In genomic region chr12:100200450-100201181, GRCh38 we compare ENCODE assay signal across 8 cellular contexts. TPM values are rescaled to one million over a fixed set of nuclear protein-coding genes. Genes with fewer than 3 reads are reported as not detected.
A peak's percentile ranks its signal among the peaks of the same experiment; 100 is the strongest.
DNase-seq lines count a peak whose midpoint lies in the region; ATAC-seq and TF ChIP-seq lines count a peak whose summit lies in the region.

Gene ACTR6 (plus strand): TSS chr12:100200815. CDS start chr12:100200852, 37 bp downstream.

- H3K27ac ChIP-seq in right atrium auricular region: peak within 1 kb of the TSS; percentile 75 to 78
- peak within 1 kb of the TSS; percentile 72 for H3K27ac ChIP-seq in vagina

- peaks cover 9% of the 10 kb centered on the region for H3K36me3 Mint-ChIP-seq in T-helper 1 cell treated with Interleukin-12 subunit alpha and Interleukin-12 subunit beta and Interleukin-4 antibody, amounts not matched to agents 30 μg/mL and 1 μg/mL, for 36 hours (ENCODE audit: low read depth)

- H3K27me3 Mint-ChIP-seq in T-helper 1 cell treated with Interleukin-12 subunit alpha and Interleukin-12 subunit beta and Interleukin-4 antibody, amounts not matched to agents 30 μg/mL and 1 μg/mL, for 36 hours (ENCODE audit: low read depth): no peaks in the 10 kb centered on the region

- H3K9me3 Mint-ChIP-seq in T-helper 1 cell treated with Interleukin-12 subunit alpha and Interleukin-12 subunit beta and Interleukin-4 antibody, amounts not matched to agents 30 μg/mL and 1 μg/mL, for 36 hours: no peaks in the 10 kb centered on the region

- H3K4me3 Mint-ChIP-seq in T-helper 1 cell treated with Interleukin-12 subunit alpha and Interleukin-12 subunit beta and Interleukin-4 antibody, amounts not matched to agents 30 μg/mL and 1 μg/mL, for 36 hours: peak within 1 kb of the TSS; percentile 95

- H3K4me3 ChIP-seq in right atrium auricular region (peak within 1 kb of the TSS; percentile 68 to 83), vagina (peak within 1 kb of the TSS; percentile 70 to 87)

- TF ChIP-seq CTCF in GM13977 (IDR thresholded peaks at IDR 0.05; ENCODE audit: extremely low read depth, insufficient read depth, missing control alignments) (no peak), right atrium auricular region (IDR thresholded peaks at IDR 0.05) (no peak), vagina (IDR thresholded peaks at IDR 0.05) (peak in 2 of 3 experiments; percentile 5 to 25)

- peaks cover 15% of the 10 kb centered on the region for H3K4me1 Mint-ChIP-seq in T-helper 1 cell treated with Interleukin-12 subunit alpha and Interleukin-12 subunit beta and Interleukin-4 antibody, amounts not matched to agents 30 μg/mL and 1 μg/mL, for 36 hours (ENCODE audit: low read depth)

- H3K27me3 ChIP-seq in right atrium auricular region (no peaks in the 10 kb centered on the region), vagina (no peaks in the 10 kb centered on the region)

- DNase-seq in GM13977 (ENCODE audit: low spot score) (peak; percentile 94), NCI-H1694 (lab: John Stamatoyannopoulos, UW) (peak; percentile 92), amniotic stem cell (lab: John Stamatoyannopoulos, UW) (peak; percentile 94), right atrium auricular region (ENCODE audit: low spot score) (peak; percentile 94), putamen (ENCODE audit: low spot score) (peak; percentile 94), vagina (ENCODE audit: extremely low spot score in 2 of 2) (peak in 1 of 2 donors; percentile 94)

- no peak for TF ChIP-seq POLR2A in vagina (IDR thresholded peaks at IDR 0.05)

- in situ Hi-C loops in GM13977 (cut with MboI; ENCODE audit: low pct_unique_long_range_greater_than_20kb, low sequenced_read_pairs, unreplicated experiment): no loop called here

- H3K36me3 ChIP-seq in right atrium auricular region: no peaks in the 10 kb centered on the region
- no peaks in the 10 kb centered on the region for H3K36me3 ChIP-seq in vagina

- peak within 1 kb of the TSS; percentile 99 for H3K27ac Mint-ChIP-seq in T-helper 1 cell treated with Interleukin-12 subunit alpha and Interleukin-12 subunit beta and Interleukin-4 antibody, amounts not matched to agents 30 μg/mL and 1 μg/mL, for 36 hours

- H3K9me3 ChIP-seq in right atrium auricular region: no peaks in the 10 kb centered on the region
- no peaks in the 10 kb centered on the region for H3K9me3 ChIP-seq in vagina

- H3K4me1 ChIP-seq in right atrium auricular region (peaks cover 0 to 26% of the 10 kb centered on the region in 2 donors), vagina (peaks cover 23% of the 10 kb centered on the region)

- intact Hi-C loops in vagina (cut with DNase I): no loop called here

- peak; percentile 89 for ATAC-seq in HG02884 (IDR thresholded peaks at IDR 0.05; ENCODE audit: unreplicated experiment)

RNA-seq across cellular contexts. Expression of gene ACTR6, which starts in this region (rescaled TPM):
- total RNA-seq in right atrium auricular region: 10 to 100 TPM; 12.1 to 19.4 TPM
- total RNA-seq in vagina: 6.6 TPM

Comparison
In these comparisons a context has a peak if more than half of its experiments do, and no peak if none do; other contexts are left out.
1. CTCF ChIP-seq: peak in vagina (2 of 3); none in GM13977 (single experiment) and right atrium auricular region (0 of 2).